20 cellular contexts compared by ENCODE assay signal in the genomic region with DNA sequence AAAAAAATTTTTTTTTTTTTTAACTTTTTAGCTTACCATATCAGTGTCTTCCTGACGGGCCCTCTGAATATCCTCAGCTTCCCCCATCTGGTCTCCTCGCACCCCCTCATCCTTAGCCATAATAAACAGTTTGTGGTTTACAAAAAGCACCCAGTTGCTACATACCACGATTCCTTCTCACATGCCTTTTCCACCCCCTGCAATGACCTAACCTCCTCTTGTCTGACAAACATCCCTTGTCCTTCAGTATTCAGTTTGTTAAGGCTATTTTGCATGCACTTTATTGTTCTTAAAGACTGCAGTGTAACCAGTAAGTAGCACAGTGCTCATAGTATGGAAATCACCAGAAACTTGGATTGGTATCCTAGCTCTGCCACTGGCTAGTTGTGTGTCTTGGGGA.
DNase-seq lines count a peak whose midpoint lies in the region; ATAC-seq and TF ChIP-seq lines count a peak whose summit lies in the region.
"Had no signal": no experiment of that assay in that cellular context is flagged by ENCODE, and none has a peak within 500 bp of the region (broad histone marks: within the 10 kb centered on the region; RNA-seq: fewer than 3 reads in every experiment).

No MANE protein-coding gene starts in this region.

- no peak overlapping the region for H3K4me3 ChIP-seq in Peyer's patch
- H3K4me3 ChIP-seq: neural progenitor cell, stomach had no signal

- peak; percentile 81 for DNase-seq in EL
- peak; percentile 37 for DNase-seq in MV-4-11 (lab: John Stamatoyannopoulos, UW)
- DNase-seq in dermis blood vessel endothelial cell: peak; percentile 26
- DNase-seq in non-pigmented ciliary epithelial cell (ENCODE audit: low read depth): peak; percentile 60
- DNase-seq in Peyer's patch: no peak
- DNase-seq in SHP77 treated with DMSO at 0.1 percent for 48 hours (lab: John Stamatoyannopoulos, UW): no peak
- DNase-seq: amniotic stem cell; CD8-positive, alpha-beta memory T cell; central memory CD4-positive, alpha-beta T cell; DND-41; erythroblast; NCI-H2171 treated with DMSO at 0.1 percent for 48 hours; NCI-H774; SIG-M5; stomach had no signal

- H3K36me3 ChIP-seq in Peyer's patch: no peaks in the 10 kb centered on the region
- H3K36me3 ChIP-seq: neural progenitor cell, stomach had no signal

- H3K27me3 ChIP-seq in Peyer's patch: no peaks in the 10 kb centered on the region
- H3K27me3 ChIP-seq: neural progenitor cell, stomach had no signal

- no peaks in the 10 kb centered on the region for H3K9me3 ChIP-seq in Peyer's patch
- H3K9me3 ChIP-seq: stomach had no signal

- no peak for ATAC-seq in HG03354 (IDR thresholded peaks at IDR 0.05; ENCODE audit: poor library complexity, severe bottlenecking, unreplicated experiment)
- ATAC-seq in GM21526 (IDR thresholded peaks at IDR 0.05; ENCODE audit: low FRiP score, unreplicated experiment): no peak
- ATAC-seq: left lobe of liver had no signal

- TF ChIP-seq CTCF in Peyer's patch (IDR thresholded peaks at IDR 0.05): no peak

- H3K27ac ChIP-seq in Peyer's patch: no peak overlapping the region
- H3K27ac ChIP-seq: neural progenitor cell, stomach, VCaP had no signal

- no peaks in the 10 kb centered on the region for H3K4me1 ChIP-seq in Peyer's patch

- no peak for TF ChIP-seq POLR2A in Peyer's patch (IDR thresholded peaks at IDR 0.05)

Comparison
In these comparisons a context has a peak if more than half of its experiments do, and no peak if none do; other contexts are left out.
1. DNase-seq: peak in EL (single experiment), MV-4-11 (single experiment), dermis blood vessel endothelial cell (single experiment) and non-pigmented ciliary epithelial cell (single experiment); none in Peyer's patch (0 of 3) and SHP77 treated with DMSO at 0.1 percent for 48 hours (single experiment).